1 cellular context compared by ENCODE assay signal in the genomic region with DNA sequence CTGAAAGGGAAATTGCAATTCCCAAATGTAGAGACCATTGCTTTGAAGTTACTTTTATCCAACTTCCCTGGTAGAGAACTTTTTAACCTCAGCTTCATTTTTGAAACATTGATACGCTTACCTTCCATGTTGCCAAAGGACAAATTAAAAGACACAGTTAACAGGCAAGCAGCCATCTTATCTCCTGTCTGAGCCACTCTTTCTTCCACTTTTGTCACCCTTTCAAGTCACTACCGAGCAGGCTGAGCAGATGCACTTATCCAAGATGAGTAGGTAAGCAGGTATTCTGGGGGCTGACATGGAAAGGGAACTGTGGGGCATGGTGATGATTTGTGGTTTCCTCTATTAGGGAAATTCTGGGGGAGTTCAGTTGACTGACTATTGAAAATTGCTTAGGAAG.
TF ChIP-seq lines count a peak whose summit lies in the region.

No MANE protein-coding gene starts in this region.

TF ChIP-seq in K562, 482 proteins besides CTCF, POLR2A, EP300 and RAD21 (continued from another document):
- TF ChIP-seq, protein P1, sequence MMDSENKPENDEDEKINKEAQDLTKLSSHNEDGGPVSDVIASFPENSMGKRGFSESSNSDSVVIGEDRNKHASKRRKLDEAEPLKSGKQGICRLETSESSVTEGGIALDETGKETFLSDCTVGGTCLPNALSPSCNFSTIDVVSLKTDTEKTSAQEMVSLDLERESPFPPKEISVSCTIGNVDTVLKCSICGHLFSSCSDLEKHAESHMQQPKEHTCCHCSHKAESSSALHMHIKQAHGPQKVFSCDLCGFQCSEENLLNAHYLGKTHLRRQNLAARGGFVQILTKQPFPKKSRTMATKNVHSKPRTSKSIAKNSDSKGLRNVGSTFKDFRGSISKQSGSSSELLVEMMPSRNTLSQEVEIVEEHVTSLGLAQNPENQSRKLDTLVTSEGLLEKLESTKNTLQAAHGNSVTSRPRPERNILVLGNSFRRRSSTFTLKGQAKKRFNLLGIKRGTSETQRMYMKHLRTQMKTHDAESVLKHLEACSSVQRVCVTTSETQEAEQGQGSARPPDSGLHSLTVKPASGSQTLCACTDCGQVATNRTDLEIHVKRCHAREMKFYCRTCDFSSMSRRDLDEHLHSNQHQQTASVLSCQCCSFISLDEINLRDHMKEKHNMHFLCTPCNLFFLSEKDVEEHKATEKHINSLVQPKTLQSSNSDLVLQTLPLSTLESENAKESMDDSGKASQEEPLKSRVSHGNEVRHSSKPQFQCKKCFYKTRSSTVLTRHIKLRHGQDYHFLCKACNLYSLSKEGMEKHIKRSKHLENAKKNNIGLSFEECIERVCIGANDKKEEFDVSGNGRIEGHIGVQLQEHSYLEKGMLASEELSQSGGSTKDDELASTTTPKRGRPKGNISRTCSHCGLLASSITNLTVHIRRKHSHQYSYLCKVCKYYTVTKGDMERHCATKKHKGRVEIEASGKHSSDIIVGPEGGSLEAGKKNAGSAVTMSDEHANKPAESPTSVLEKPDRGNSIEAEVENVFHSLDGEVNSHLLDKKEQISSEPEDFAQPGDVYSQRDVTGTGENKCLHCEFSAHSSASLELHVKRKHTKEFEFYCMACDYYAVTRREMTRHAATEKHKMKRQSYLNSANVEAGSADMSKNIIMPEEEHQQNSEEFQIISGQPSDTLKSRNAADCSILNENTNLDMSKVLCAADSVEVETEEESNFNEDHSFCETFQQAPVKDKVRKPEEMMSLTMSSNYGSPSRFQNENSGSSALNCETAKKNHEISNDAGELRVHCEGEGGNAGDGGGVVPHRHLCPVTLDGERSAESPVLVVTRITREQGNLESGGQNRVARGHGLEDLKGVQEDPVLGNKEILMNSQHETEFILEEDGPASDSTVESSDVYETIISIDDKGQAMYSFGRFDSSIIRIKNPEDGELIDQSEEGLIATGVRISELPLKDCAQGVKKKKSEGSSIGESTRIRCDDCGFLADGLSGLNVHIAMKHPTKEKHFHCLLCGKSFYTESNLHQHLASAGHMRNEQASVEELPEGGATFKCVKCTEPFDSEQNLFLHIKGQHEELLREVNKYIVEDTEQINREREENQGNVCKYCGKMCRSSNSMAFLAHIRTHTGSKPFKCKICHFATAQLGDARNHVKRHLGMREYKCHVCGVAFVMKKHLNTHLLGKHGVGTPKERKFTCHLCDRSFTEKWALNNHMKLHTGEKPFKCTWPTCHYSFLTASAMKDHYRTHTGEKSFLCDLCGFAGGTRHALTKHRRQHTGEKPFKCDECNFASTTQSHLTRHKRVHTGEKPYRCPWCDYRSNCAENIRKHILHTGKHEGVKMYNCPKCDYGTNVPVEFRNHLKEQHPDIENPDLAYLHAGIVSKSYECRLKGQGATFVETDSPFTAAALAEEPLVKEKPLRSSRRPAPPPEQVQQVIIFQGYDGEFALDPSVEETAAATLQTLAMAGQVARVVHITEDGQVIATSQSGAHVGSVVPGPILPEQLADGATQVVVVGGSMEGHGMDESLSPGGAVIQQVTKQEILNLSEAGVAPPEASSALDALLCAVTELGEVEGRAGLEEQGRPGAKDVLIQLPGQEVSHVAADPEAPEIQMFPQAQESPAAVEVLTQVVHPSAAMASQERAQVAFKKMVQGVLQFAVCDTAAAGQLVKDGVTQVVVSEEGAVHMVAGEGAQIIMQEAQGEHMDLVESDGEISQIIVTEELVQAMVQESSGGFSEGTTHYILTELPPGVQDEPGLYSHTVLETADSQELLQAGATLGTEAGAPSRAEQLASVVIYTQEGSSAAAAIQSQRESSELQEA (IDR thresholded peaks at IDR 0.05; ENCODE audit: low read depth), result no peak
- TF ChIP-seq, protein P2, sequence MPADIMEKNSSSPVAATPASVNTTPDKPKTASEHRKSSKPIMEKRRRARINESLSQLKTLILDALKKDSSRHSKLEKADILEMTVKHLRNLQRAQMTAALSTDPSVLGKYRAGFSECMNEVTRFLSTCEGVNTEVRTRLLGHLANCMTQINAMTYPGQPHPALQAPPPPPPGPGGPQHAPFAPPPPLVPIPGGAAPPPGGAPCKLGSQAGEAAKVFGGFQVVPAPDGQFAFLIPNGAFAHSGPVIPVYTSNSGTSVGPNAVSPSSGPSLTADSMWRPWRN (IDR thresholded peaks at IDR 0.05; ENCODE audit: low read depth), result no peak
- TF ChIP-seq YY1 (IDR thresholded peaks at IDR 0.05; ENCODE audit: borderline replicate concordance in 1 of 3, control insufficient read depth in 1 of 3, extremely low read depth in 1 of 3, insufficient read depth in 3 of 3, insufficient read length in 1 of 3, insufficient replicate concordance in 2 of 3, low read depth in 1 of 3, low read length in 2 of 3), result peak in 1 of 3 experiments; percentile 22
- TF ChIP-seq, protein P3, sequence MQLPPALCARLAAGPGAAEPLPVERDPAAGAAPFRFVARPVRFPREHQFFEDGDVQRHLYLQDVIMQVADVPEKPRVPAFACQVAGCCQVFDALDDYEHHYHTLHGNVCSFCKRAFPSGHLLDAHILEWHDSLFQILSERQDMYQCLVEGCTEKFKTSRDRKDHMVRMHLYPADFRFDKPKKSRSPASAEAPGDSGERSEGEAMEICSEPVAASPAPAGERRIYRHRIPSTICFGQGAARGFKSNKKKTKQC (CRISPR knock-in tag; IDR thresholded peaks at IDR 0.05), result no peak
- TF ChIP-seq CBFA2T3 (IDR thresholded peaks at IDR 0.05), result no peak; the same call in 1 of the 2 replicates
- no peak for TF ChIP-seq SNIP1 (IDR thresholded peaks at IDR 0.05; ENCODE audit: low read depth)
- TF ChIP-seq ZNF311 (CRISPR knock-in tag; IDR thresholded peaks at IDR 0.05), result peak; percentile 70; the same call in 1 of the 2 replicates
- TF ChIP-seq MEIS2 (IDR thresholded peaks at IDR 0.05; ENCODE audit: partially characterized antibody), result peak; percentile 43
